ENCODE assay signal across 13 cellular contexts in genomic region chr16:23858496-23859062, GRCh38. TPM values are rescaled to one million over a fixed set of nuclear protein-coding genes. Genes with fewer than 3 reads are reported as not detected.
DNase-seq lines count a peak whose midpoint lies in the region; ATAC-seq and TF ChIP-seq lines count a peak whose summit lies in the region.
"Had no signal": no experiment of that assay in that cellular context is flagged by ENCODE, and none has a peak within 500 bp of the region (broad histone marks: within the 10 kb centered on the region; RNA-seq: fewer than 3 reads in every experiment).

No MANE protein-coding gene starts in this region.

- no TSS peak for BruUV-seq in PC-3 (replicated peaks; lab: Mats Ljungman, UMichigan)

- H3K9me3 Mint-ChIP-seq in central memory CD8-positive, alpha-beta T cell, result no peaks in the 10 kb centered on the region
- H3K9me3 Mint-ChIP-seq: activated naive CD4-positive, alpha-beta T cell treated with anti-CD3 and anti-CD28 coated beads for 36 hours had no signal

- no peak overlapping the region for H3K27ac ChIP-seq in PC-3 (ENCODE audit: low read length)
- H3K27ac ChIP-seq: colonic mucosa had no signal

- H3K4me1 ChIP-seq in PC-3 (ENCODE audit: insufficient read depth, low read length), result no peaks in the 10 kb centered on the region
- H3K4me1 ChIP-seq: colonic mucosa had no signal

- DNase-seq in Daoy (ENCODE audit: low read depth) (peak; percentile 35), MV-4-11 (lab: John Stamatoyannopoulos, UW) (peak; percentile 83), putamen (ENCODE audit: low spot score) (peak; percentile 57), PC-3 (no peak), HPDE6-E6E7 (ENCODE audit: extremely low spot score) (no peak), OCI-M2 (lab: John Stamatoyannopoulos, UW; ENCODE audit: unreplicated experiment) (no peak)
- DNase-seq in central memory CD8-positive, alpha-beta T cell (ENCODE audit: low spot score in 2 of 2), result no peak
- DNase-seq: activated CD4-positive, alpha-beta T cell treated with anti-CD3 and anti-CD28 coated beads, Interleukin-2, amount 10 ng/mL, durations not matched to agents 24 days and 14 days; activated naive CD4-positive, alpha-beta T cell treated with anti-CD3 and anti-CD28 coated beads for 36 hours; colonic mucosa; DMS79; NCI-H446; stimulated activated naive CD8-positive, alpha-beta T cell treated with anti-CD3 and anti-CD28 coated beads, Interleukin-15, amount 100 ng/mL, for 72 hours had no signal

- intact Hi-C loops in PC-3 (cut with micrococcal nuclease), result no loop called here

- POLR2A ChIA-PET in PC-3 (lab: Charles Lee; ENCODE audit: unreplicated experiment), result no interaction called here

- peaks cover 25% of the 10 kb centered on the region for H3K27me3 ChIP-seq in PC-3 (ENCODE audit: low read length)
- H3K27me3 ChIP-seq: colonic mucosa had no signal

- H3K36me3 ChIP-seq in PC-3 (ENCODE audit: low read depth, low read length), result no peaks in the 10 kb centered on the region
- H3K36me3 ChIP-seq: colonic mucosa had no signal

- no peaks in the 10 kb centered on the region for H3K79me2 ChIP-seq in PC-3 (ENCODE audit: low read length)

- H3K27me3 Mint-ChIP-seq in central memory CD8-positive, alpha-beta T cell, result no peaks in the 10 kb centered on the region
- H3K27me3 Mint-ChIP-seq: activated CD4-positive, alpha-beta T cell treated with anti-CD3 and anti-CD28 coated beads, Interleukin-2, amount 10 ng/mL, durations not matched to agents 24 days and 14 days; stimulated activated naive CD8-positive, alpha-beta T cell treated with anti-CD3 and anti-CD28 coated beads, Interleukin-15, amount 100 ng/mL, for 72 hours had no signal

- no peaks in the 10 kb centered on the region for H4K20me1 ChIP-seq in PC-3 (ENCODE audit: low read length)

- H3K4me1 Mint-ChIP-seq in central memory CD8-positive, alpha-beta T cell, result peaks cover 78% of the 10 kb centered on the region

- peaks cover 10% of the 10 kb centered on the region for H3K36me3 Mint-ChIP-seq in central memory CD8-positive, alpha-beta T cell (ENCODE audit: insufficient read depth)

- no peaks in the 10 kb centered on the region for H3K9me2 ChIP-seq in PC-3 (replicated peaks; ENCODE audit: low read length)

- ATAC-seq in central memory CD8-positive, alpha-beta T cell (replicated peaks; ENCODE audit: extremely low read depth, poor library complexity, severe bottlenecking), result no peak
- ATAC-seq in PC-3, result no peak
- ATAC-seq: stimulated activated naive CD8-positive, alpha-beta T cell treated with anti-CD3 and anti-CD28 coated beads, Interleukin-15, amount 100 ng/mL, for 72 hours had no signal

- H3K27ac Mint-ChIP-seq in central memory CD8-positive, alpha-beta T cell (ENCODE audit: low read depth), result peak overlapping the region; percentile 89
- H3K27ac Mint-ChIP-seq: stimulated activated naive CD8-positive, alpha-beta T cell treated with anti-CD3 and anti-CD28 coated beads, Interleukin-15, amount 100 ng/mL, for 72 hours had no signal

- H3K4me2 ChIP-seq in PC-3 (ENCODE audit: low read length), result no peak overlapping the region

- no peak overlapping the region for H2AFZ ChIP-seq in PC-3 (ENCODE audit: low read length)

- H3K9me3 ChIP-seq in PC-3 (ENCODE audit: low read length), result no peaks in the 10 kb centered on the region
- H3K9me3 ChIP-seq: colonic mucosa had no signal

- no peak overlapping the region for H3K9ac ChIP-seq in PC-3 (ENCODE audit: low read length)

- no peak overlapping the region for H3K4me3 ChIP-seq in PC-3 (ENCODE audit: low read length)
- H3K4me3 ChIP-seq: colonic mucosa had no signal

- peak overlapping the region; percentile 19 for H3K4me3 Mint-ChIP-seq in central memory CD8-positive, alpha-beta T cell
- H3K4me3 Mint-ChIP-seq: activated naive CD4-positive, alpha-beta T cell treated with anti-CD3 and anti-CD28 coated beads for 36 hours had no signal

- H3F3A ChIP-seq in PC-3 (ENCODE audit: low read length, unreplicated experiment), result no peaks in the 10 kb centered on the region

- no peak for TF ChIP-seq CTCF in PC-3 (conservative IDR thresholded peaks at IDR 0.05; ENCODE audit: low read depth, low read length)

- CTCF ChIA-PET in PC-3 (lab: Charles Lee), result interaction anchor here (0.6 kb wide), 1 partner anchor 639 kb away, joined by 3 read pairs; no protein-coding TSS in a partner anchor

RNA-seq across cellular contexts. Expression of gene PRKCB, which starts 22.8 kb away (rescaled TPM):
- total RNA-seq in Daoy (2014; rRNA removed; shearing (Covaris generic)), result 2.2 and 3.6 TPM in 2 replicates
- not detected in 2 replicates for total RNA-seq in PC-3 (2014; rRNA removed)

Comparison
In these comparisons a context has a peak if more than half of its experiments do, and no peak if none do; other contexts are left out.
1. DNase-seq: peak in Daoy (single experiment), MV-4-11 (single experiment) and putamen (single experiment); none in central memory CD8-positive, alpha-beta T cell (0 of 2), PC-3 (single experiment), HPDE6-E6E7 (single experiment) and OCI-M2 (single experiment).